Comparison of ENCODE assay signal across 11 cellular contexts in genomic region chr12:31928246-31929139, GRCh38. TPM values are rescaled to one million over a fixed set of nuclear protein-coding genes. Genes with fewer than 3 reads are reported as not detected.
DNase-seq lines count a peak whose midpoint lies in the region; ATAC-seq, FAIRE-seq and TF ChIP-seq lines count a peak whose summit lies in the region.
"Had no signal": no experiment of that assay in that cellular context is flagged by ENCODE, and none has a peak within 500 bp of the region (broad histone marks: within the 10 kb centered on the region; RNA-seq: fewer than 3 reads in every experiment).

No MANE protein-coding gene starts in this region.

- no peaks in the 10 kb centered on the region for H4K20me1 ChIP-seq in Loucy (ENCODE audit: insufficient read depth, low read length, poor library complexity, severe bottlenecking)

- peak; percentile 79 for FAIRE-seq in GM19239 (lab: Jason Lieb, UNC)

- no peak overlapping the region for H3K4me3 ChIP-seq in Loucy (ENCODE audit: low read length, poor library complexity, severe bottlenecking)
- H3K4me3 ChIP-seq in esophagus squamous epithelium: no peak overlapping the region

- peaks cover 3% of the 10 kb centered on the region for H3K4me1 Mint-ChIP-seq in progenitor cell of endocrine pancreas (ENCODE audit: low read depth)
- H3K4me1 Mint-ChIP-seq in CD14-positive monocyte: no peaks in the 10 kb centered on the region

- DNase-seq in GM19239 (ENCODE audit: insufficient read length, low spot score) (no peak), progenitor cell of endocrine pancreas (ENCODE audit: low spot score, unreplicated experiment) (no peak), esophagus squamous epithelium (lab: John Stamatoyannopoulos, UW) (no peak), CD14-positive monocyte (ENCODE audit: low spot score) (no peak), A172 (ENCODE audit: low spot score) (no peak)
- DNase-seq in activated effector memory CD4-positive, alpha-beta T cell treated with Interleukin-2 at 50 U/mL for 16 hours: peak; percentile 30
- DNase-seq: dermis blood vessel endothelial cell, heart right ventricle, NCI-H187 treated with DMSO at 0.1 percent for 48 hours had no signal

- peaks cover 10% of the 10 kb centered on the region for H3K36me3 Mint-ChIP-seq in progenitor cell of endocrine pancreas (ENCODE audit: insufficient read depth)
- no peaks in the 10 kb centered on the region for H3K36me3 Mint-ChIP-seq in CD14-positive monocyte

- H3K36me3 ChIP-seq in Loucy (ENCODE audit: insufficient read depth, low read length): no peaks in the 10 kb centered on the region
- no peaks in the 10 kb centered on the region for H3K36me3 ChIP-seq in esophagus squamous epithelium
- H3K36me3 ChIP-seq: heart right ventricle had no signal

- no peaks in the 10 kb centered on the region for H3K9me2 ChIP-seq in Loucy (replicated peaks; ENCODE audit: low read depth, low read length)

- H3K4me1 ChIP-seq in Loucy (ENCODE audit: insufficient read depth, low read length, poor library complexity, severe bottlenecking) (peaks cover 8% of the 10 kb centered on the region), esophagus squamous epithelium (no peaks in the 10 kb centered on the region)

- TF ChIP-seq CTCF in Loucy (conservative IDR thresholded peaks at IDR 0.05; ENCODE audit: low read length): no peak
- no peak for TF ChIP-seq CTCF in progenitor cell of endocrine pancreas (IDR thresholded peaks at IDR 0.05; ENCODE audit: unreplicated experiment)
- TF ChIP-seq CTCF in esophagus squamous epithelium (IDR thresholded peaks at IDR 0.05): no peak
- TF ChIP-seq CTCF in CD14-positive monocyte (IDR thresholded peaks at IDR 0.05): no peak

- intact Hi-C loops in esophagus squamous epithelium (cut with DNase I) (no loop called here), CD14-positive monocyte (cut with micrococcal nuclease) (no loop called here)

- H3K27ac ChIP-seq in esophagus squamous epithelium: peak overlapping the region in 1 of 4 donors; percentile 5

- H3K27me3 Mint-ChIP-seq in progenitor cell of endocrine pancreas: no peaks in the 10 kb centered on the region
- peaks cover 0 to 2% (median 0%) of the 10 kb centered on the region in 3 donors for H3K27me3 Mint-ChIP-seq in CD14-positive monocyte (ENCODE audit: low read depth in 3 of 3)

- no peak for TF ChIP-seq POLR2A in esophagus squamous epithelium (IDR thresholded peaks at IDR 0.05)

- 65 to 81% methylated on average over 8 of the region's 9 CpGs for WGBS in esophagus squamous epithelium, 2 donors

- H3K9me3 ChIP-seq in Loucy (ENCODE audit: insufficient read depth, low read depth, low read length) (peaks cover 5% of the 10 kb centered on the region; the same call in 1 of the 2 replicates), esophagus squamous epithelium (peaks cover 0 to 4% (median 4%) of the 10 kb centered on the region in 3 donors)

- H3K27me3 ChIP-seq in Loucy (ENCODE audit: insufficient read depth, low read length, poor library complexity, severe bottlenecking) (no peaks in the 10 kb centered on the region), esophagus squamous epithelium (no peaks in the 10 kb centered on the region)
- H3K27me3 ChIP-seq: heart right ventricle had no signal

- no peak overlapping the region for H3K4me2 ChIP-seq in Loucy (ENCODE audit: low read depth, low read length, poor library complexity, severe bottlenecking)

- H3K27ac Mint-ChIP-seq in progenitor cell of endocrine pancreas (peak overlapping the region; percentile 1), CD14-positive monocyte (no peak overlapping the region)

- H3K9ac ChIP-seq in Loucy (ENCODE audit: low read depth, low read length, poor library complexity, severe bottlenecking): no peak overlapping the region

- H3K4me3 Mint-ChIP-seq in progenitor cell of endocrine pancreas (ENCODE audit: low read depth) (no peak overlapping the region), CD14-positive monocyte (no peak overlapping the region)

- ATAC-seq in GM19467 (IDR thresholded peaks at IDR 0.05; ENCODE audit: unreplicated experiment): no peak
- ATAC-seq: heart right ventricle had no signal

- H3K79me2 ChIP-seq in Loucy (ENCODE audit: insufficient read depth, low read length): no peaks in the 10 kb centered on the region

- H2AFZ ChIP-seq in Loucy (ENCODE audit: low read length): peak overlapping the region; percentile 28; the same call in 1 of the 2 replicates

- H3K9me3 Mint-ChIP-seq in progenitor cell of endocrine pancreas (ENCODE audit: low read depth): peaks cover 38% of the 10 kb centered on the region
- peaks cover 22 to 79% (median 67%) of the 10 kb centered on the region in 7 donors for H3K9me3 Mint-ChIP-seq in CD14-positive monocyte

- H3F3A ChIP-seq in Loucy (ENCODE audit: low read depth): no peaks in the 10 kb centered on the region

RNA-seq across cellular contexts. Expression of gene RESF1, which starts 30.7 kb away (rescaled TPM):
- total RNA-seq in progenitor cell of endocrine pancreas: 270 and 287 TPM in 2 replicates
- 10 to 100 TPM; 25.5 to 54.2 (median 38.7) TPM for total RNA-seq in esophagus squamous epithelium
- 10 to 100 TPM; 26.8 to 82.9 TPM for polyA plus RNA-seq in CD14-positive monocyte
- total RNA-seq in A172 (2014; rRNA removed; shearing (Covaris generic)): 30.2 and 38.3 TPM in 2 replicates
